1 cellular context compared by ENCODE assay signal in the genomic region with DNA sequence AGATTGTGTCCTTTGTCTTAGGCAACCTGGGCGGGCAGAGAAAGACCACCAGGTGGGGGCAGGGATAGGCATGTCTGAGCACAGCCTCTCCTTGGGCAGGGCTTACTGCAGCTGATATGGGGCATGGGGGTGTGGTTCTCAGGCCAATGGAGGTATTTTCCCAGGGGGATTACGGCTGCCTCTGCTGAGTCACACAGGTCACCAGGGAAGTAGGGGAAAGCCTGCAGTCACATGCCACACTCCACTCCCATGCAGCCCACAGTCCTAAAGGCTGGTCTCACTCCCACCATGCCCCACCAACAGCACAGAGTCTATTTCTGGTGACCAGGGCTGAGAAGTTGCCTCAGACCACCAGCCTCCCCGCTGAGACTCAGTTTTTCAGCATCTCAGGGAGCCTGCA.
A peak's percentile ranks its signal among the peaks of the same experiment; 100 is the strongest.
TF ChIP-seq lines count a peak whose summit lies in the region.

No MANE protein-coding gene starts in this region.

TF ChIP-seq in GM12878, 131 proteins besides CTCF, POLR2A, EP300 and RAD21 (continued from another document):
- TF ChIP-seq, protein P1, sequence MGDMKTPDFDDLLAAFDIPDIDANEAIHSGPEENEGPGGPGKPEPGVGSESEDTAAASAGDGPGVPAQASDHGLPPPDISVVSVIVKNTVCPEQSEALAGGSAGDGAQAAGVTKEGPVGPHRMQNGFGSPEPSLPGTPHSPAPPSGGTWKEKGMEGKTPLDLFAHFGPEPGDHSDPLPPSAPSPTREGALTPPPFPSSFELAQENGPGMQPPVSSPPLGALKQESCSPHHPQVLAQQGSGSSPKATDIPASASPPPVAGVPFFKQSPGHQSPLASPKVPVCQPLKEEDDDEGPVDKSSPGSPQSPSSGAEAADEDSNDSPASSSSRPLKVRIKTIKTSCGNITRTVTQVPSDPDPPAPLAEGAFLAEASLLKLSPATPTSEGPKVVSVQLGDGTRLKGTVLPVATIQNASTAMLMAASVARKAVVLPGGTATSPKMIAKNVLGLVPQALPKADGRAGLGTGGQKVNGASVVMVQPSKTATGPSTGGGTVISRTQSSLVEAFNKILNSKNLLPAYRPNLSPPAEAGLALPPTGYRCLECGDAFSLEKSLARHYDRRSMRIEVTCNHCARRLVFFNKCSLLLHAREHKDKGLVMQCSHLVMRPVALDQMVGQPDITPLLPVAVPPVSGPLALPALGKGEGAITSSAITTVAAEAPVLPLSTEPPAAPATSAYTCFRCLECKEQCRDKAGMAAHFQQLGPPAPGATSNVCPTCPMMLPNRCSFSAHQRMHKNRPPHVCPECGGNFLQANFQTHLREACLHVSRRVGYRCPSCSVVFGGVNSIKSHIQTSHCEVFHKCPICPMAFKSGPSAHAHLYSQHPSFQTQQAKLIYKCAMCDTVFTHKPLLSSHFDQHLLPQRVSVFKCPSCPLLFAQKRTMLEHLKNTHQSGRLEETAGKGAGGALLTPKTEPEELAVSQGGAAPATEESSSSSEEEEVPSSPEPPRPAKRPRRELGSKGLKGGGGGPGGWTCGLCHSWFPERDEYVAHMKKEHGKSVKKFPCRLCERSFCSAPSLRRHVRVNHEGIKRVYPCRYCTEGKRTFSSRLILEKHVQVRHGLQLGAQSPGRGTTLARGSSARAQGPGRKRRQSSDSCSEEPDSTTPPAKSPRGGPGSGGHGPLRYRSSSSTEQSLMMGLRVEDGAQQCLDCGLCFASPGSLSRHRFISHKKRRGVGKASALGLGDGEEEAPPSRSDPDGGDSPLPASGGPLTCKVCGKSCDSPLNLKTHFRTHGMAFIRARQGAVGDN (IDR thresholded peaks at IDR 0.05): no peak
- TF ChIP-seq ZNF207 (IDR thresholded peaks at IDR 0.05; ENCODE audit: borderline replicate concordance): no peak
- no peak for TF ChIP-seq SPI1 (IDR thresholded peaks at IDR 0.05; ENCODE audit: borderline replicate concordance, insufficient read depth, low read depth, low read length)
- no peak for TF ChIP-seq FOS (IDR thresholded peaks at IDR 0.05; ENCODE audit: borderline replicate concordance, extremely low read depth, insufficient read length)
- no peak for TF ChIP-seq LARP7 (IDR thresholded peaks at IDR 0.05)
- no peak for TF ChIP-seq PAX8 (IDR thresholded peaks at IDR 0.05)
- TF ChIP-seq MXI1 (IDR thresholded peaks at IDR 0.05; ENCODE audit: low read depth, low read length): no peak
- peak; percentile 42; the same call in 1 of the 2 replicates for TF ChIP-seq NR2F1 (conservative IDR thresholded peaks at IDR 0.05)
- no peak for TF ChIP-seq PML (IDR thresholded peaks at IDR 0.05; ENCODE audit: low read length)
- no peak for TF ChIP-seq BACH1 (IDR thresholded peaks at IDR 0.05; ENCODE audit: borderline replicate concordance)
- no peak for TF ChIP-seq EZH2 (IDR thresholded peaks at IDR 0.05; ENCODE audit: borderline replicate concordance, control insufficient read depth, low read depth, low read length)
- TF ChIP-seq, protein P2, sequence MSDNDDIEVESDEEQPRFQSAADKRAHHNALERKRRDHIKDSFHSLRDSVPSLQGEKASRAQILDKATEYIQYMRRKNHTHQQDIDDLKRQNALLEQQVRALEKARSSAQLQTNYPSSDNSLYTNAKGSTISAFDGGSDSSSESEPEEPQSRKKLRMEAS (IDR thresholded peaks at IDR 0.05; ENCODE audit: low read depth, low read length): no peak
- no peak for TF ChIP-seq CHD4 (IDR thresholded peaks at IDR 0.05)
- TF ChIP-seq, protein P3, sequence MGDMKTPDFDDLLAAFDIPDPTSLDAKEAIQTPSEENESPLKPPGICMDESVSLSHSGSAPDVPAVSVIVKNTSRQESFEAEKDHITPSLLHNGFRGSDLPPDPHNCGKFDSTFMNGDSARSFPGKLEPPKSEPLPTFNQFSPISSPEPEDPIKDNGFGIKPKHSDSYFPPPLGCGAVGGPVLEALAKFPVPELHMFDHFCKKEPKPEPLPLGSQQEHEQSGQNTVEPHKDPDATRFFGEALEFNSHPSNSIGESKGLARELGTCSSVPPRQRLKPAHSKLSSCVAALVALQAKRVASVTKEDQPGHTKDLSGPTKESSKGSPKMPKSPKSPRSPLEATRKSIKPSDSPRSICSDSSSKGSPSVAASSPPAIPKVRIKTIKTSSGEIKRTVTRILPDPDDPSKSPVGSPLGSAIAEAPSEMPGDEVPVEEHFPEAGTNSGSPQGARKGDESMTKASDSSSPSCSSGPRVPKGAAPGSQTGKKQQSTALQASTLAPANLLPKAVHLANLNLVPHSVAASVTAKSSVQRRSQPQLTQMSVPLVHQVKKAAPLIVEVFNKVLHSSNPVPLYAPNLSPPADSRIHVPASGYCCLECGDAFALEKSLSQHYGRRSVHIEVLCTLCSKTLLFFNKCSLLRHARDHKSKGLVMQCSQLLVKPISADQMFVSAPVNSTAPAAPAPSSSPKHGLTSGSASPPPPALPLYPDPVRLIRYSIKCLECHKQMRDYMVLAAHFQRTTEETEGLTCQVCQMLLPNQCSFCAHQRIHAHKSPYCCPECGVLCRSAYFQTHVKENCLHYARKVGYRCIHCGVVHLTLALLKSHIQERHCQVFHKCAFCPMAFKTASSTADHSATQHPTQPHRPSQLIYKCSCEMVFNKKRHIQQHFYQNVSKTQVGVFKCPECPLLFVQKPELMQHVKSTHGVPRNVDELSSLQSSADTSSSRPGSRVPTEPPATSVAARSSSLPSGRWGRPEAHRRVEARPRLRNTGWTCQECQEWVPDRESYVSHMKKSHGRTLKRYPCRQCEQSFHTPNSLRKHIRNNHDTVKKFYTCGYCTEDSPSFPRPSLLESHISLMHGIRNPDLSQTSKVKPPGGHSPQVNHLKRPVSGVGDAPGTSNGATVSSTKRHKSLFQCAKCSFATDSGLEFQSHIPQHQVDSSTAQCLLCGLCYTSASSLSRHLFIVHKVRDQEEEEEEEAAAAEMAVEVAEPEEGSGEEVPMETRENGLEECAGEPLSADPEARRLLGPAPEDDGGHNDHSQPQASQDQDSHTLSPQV (IDR thresholded peaks at IDR 0.05): no peak
- no peak for TF ChIP-seq GABPA (IDR thresholded peaks at IDR 0.05; ENCODE audit: low read depth)
- TF ChIP-seq RCOR1 (conservative IDR thresholded peaks at IDR 0.05; ENCODE audit: low read depth, low read length): no peak
- TF ChIP-seq, protein P4, sequence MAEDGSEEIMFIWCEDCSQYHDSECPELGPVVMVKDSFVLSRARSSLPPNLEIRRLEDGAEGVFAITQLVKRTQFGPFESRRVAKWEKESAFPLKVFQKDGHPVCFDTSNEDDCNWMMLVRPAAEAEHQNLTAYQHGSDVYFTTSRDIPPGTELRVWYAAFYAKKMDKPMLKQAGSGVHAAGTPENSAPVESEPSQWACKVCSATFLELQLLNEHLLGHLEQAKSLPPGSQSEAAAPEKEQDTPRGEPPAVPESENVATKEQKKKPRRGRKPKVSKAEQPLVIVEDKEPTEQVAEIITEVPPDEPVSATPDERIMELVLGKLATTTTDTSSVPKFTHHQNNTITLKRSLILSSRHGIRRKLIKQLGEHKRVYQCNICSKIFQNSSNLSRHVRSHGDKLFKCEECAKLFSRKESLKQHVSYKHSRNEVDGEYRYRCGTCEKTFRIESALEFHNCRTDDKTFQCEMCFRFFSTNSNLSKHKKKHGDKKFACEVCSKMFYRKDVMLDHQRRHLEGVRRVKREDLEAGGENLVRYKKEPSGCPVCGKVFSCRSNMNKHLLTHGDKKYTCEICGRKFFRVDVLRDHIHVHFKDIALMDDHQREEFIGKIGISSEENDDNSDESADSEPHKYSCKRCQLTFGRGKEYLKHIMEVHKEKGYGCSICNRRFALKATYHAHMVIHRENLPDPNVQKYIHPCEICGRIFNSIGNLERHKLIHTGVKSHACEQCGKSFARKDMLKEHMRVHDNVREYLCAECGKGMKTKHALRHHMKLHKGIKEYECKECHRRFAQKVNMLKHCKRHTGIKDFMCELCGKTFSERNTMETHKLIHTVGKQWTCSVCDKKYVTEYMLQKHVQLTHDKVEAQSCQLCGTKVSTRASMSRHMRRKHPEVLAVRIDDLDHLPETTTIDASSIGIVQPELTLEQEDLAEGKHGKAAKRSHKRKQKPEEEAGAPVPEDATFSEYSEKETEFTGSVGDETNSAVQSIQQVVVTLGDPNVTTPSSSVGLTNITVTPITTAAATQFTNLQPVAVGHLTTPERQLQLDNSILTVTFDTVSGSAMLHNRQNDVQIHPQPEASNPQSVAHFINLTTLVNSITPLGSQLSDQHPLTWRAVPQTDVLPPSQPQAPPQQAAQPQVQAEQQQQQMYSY (CRISPR knock-in tag; IDR thresholded peaks at IDR 0.05): no peak
- TF ChIP-seq ESRRA (IDR thresholded peaks at IDR 0.05; ENCODE audit: low read length): no peak
- TF ChIP-seq BRCA1 (IDR thresholded peaks at IDR 0.05; ENCODE audit: low read depth, low read length): no peak
